ENCODE assay signal across 1 cellular context in the genomic region with DNA sequence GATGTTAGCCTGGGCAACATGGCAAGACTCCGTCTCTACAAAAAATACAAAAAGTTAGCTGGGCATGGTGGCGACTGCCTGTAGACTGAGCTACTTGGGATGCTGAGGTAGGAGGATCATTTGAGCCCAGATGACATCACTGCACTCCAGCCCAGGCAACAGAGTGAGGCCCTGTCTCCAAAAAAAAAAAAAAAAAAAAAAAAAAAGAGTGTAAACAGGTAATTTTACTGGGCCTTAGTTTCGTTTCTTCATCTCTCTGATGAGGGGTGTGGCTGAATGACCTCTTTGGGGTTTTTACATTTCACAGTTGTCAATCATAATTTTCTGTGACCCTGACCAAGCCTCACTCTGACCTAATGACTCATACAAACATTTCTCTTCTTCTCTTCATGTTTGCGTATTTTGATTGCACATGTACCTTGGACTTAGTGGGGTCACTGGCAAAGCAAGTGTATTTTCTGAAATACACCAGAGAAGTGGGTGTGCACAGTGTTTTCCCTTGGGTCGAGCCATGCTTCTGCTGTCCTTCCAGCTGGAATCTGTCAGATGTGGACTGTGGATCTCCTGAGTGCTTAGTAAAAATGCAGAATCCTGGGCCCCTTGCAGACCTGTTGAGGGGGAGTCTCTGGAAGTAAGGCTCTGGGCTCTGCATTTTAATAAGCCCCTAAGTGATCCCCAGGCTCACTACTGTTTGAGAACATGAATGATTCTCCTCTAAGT.
TF ChIP-seq lines count a peak whose summit lies in the region.

No MANE protein-coding gene starts in this region.

TF ChIP-seq in HepG2, 621 proteins besides CTCF, POLR2A, EP300 and RAD21 (continued from another document and continues in another):
- TF ChIP-seq, protein P1, sequence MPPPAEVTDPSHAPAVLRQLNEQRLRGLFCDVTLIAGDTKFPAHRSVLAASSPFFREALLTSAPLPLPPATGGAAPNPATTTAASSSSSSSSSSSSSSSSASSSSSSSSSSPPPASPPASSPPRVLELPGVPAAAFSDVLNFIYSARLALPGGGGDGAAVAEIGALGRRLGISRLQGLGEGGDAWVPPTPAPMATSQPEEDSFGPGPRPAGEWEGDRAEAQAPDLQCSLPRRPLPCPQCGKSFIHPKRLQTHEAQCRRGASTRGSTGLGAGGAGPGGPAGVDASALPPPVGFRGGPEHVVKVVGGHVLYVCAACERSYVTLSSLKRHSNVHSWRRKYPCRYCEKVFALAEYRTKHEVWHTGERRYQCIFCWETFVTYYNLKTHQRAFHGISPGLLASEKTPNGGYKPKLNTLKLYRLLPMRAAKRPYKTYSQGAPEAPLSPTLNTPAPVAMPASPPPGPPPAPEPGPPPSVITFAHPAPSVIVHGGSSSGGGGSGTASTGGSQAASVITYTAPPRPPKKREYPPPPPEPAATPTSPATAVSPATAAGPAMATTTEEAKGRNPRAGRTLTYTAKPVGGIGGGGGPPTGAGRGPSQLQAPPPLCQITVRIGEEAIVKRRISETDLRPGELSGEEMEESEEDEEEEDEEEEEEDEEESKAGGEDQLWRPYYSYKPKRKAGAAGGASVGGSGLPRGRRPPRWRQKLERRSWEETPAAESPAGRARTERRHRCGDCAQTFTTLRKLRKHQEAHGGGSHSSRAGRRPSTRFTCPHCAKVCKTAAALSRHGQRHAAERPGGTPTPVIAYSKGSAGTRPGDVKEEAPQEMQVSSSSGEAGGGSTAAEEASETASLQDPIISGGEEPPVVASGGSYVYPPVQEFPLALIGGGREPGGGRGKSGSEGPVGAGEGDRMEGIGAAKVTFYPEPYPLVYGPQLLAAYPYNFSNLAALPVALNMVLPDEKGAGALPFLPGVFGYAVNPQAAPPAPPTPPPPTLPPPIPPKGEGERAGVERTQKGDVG (CRISPR knock-in tag; IDR thresholded peaks at IDR 0.05; ENCODE audit: borderline replicate concordance) = no peak
- no peak for TF ChIP-seq U2AF1 (optimal IDR thresholded peaks at IDR 0.05; ENCODE audit: low read depth, low read length)
- no peak for TF ChIP-seq SMARCE1 (IDR thresholded peaks at IDR 0.05; ENCODE audit: borderline replicate concordance)
- no peak for TF ChIP-seq ZNF782 (CRISPR knock-in tag; IDR thresholded peaks at IDR 0.05; ENCODE audit: borderline replicate concordance)
- no peak for TF ChIP-seq PLRG1 (conservative IDR thresholded peaks at IDR 0.05)
- TF ChIP-seq CBFB (CRISPR knock-in tag; IDR thresholded peaks at IDR 0.05) = peak; percentile 24; the same call in 1 of the 2 replicates
- no peak for TF ChIP-seq XBP1 (CRISPR knock-in tag; IDR thresholded peaks at IDR 0.05)
- TF ChIP-seq FOXA3 (CRISPR knock-in tag; IDR thresholded peaks at IDR 0.05) = peak; percentile 91
- no peak for TF ChIP-seq ZBTB42 (CRISPR knock-in tag; IDR thresholded peaks at IDR 0.05)
- no peak for TF ChIP-seq STAT5B (CRISPR knock-in tag; IDR thresholded peaks at IDR 0.05)
- no peak for TF ChIP-seq ZNF160 (CRISPR knock-in tag; IDR thresholded peaks at IDR 0.05)
- TF ChIP-seq, protein P2, sequence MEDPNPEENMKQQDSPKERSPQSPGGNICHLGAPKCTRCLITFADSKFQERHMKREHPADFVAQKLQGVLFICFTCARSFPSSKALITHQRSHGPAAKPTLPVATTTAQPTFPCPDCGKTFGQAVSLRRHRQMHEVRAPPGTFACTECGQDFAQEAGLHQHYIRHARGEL (CRISPR knock-in tag; IDR thresholded peaks at IDR 0.05) = no peak
- TF ChIP-seq, protein P3, sequence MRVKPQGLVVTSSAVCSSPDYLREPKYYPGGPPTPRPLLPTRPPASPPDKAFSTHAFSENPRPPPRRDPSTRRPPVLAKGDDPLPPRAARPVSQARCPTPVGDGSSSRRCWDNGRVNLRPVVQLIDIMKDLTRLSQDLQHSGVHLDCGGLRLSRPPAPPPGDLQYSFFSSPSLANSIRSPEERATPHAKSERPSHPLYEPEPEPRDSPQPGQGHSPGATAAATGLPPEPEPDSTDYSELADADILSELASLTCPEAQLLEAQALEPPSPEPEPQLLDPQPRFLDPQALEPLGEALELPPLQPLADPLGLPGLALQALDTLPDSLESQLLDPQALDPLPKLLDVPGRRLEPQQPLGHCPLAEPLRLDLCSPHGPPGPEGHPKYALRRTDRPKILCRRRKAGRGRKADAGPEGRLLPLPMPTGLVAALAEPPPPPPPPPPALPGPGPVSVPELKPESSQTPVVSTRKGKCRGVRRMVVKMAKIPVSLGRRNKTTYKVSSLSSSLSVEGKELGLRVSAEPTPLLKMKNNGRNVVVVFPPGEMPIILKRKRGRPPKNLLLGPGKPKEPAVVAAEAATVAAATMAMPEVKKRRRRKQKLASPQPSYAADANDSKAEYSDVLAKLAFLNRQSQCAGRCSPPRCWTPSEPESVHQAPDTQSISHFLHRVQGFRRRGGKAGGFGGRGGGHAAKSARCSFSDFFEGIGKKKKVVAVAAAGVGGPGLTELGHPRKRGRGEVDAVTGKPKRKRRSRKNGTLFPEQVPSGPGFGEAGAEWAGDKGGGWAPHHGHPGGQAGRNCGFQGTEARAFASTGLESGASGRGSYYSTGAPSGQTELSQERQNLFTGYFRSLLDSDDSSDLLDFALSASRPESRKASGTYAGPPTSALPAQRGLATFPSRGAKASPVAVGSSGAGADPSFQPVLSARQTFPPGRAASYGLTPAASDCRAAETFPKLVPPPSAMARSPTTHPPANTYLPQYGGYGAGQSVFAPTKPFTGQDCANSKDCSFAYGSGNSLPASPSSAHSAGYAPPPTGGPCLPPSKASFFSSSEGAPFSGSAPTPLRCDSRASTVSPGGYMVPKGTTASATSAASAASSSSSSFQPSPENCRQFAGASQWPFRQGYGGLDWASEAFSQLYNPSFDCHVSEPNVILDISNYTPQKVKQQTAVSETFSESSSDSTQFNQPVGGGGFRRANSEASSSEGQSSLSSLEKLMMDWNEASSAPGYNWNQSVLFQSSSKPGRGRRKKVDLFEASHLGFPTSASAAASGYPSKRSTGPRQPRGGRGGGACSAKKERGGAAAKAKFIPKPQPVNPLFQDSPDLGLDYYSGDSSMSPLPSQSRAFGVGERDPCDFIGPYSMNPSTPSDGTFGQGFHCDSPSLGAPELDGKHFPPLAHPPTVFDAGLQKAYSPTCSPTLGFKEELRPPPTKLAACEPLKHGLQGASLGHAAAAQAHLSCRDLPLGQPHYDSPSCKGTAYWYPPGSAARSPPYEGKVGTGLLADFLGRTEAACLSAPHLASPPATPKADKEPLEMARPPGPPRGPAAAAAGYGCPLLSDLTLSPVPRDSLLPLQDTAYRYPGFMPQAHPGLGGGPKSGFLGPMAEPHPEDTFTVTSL (CRISPR knock-in tag; IDR thresholded peaks at IDR 0.05; ENCODE audit: borderline replicate concordance) = peak; percentile 94
- TF ChIP-seq, protein P4, sequence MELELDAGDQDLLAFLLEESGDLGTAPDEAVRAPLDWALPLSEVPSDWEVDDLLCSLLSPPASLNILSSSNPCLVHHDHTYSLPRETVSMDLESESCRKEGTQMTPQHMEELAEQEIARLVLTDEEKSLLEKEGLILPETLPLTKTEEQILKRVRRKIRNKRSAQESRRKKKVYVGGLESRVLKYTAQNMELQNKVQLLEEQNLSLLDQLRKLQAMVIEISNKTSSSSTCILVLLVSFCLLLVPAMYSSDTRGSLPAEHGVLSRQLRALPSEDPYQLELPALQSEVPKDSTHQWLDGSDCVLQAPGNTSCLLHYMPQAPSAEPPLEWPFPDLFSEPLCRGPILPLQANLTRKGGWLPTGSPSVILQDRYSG (CRISPR knock-in tag; IDR thresholded peaks at IDR 0.05) = no peak
- TF ChIP-seq, protein P5, sequence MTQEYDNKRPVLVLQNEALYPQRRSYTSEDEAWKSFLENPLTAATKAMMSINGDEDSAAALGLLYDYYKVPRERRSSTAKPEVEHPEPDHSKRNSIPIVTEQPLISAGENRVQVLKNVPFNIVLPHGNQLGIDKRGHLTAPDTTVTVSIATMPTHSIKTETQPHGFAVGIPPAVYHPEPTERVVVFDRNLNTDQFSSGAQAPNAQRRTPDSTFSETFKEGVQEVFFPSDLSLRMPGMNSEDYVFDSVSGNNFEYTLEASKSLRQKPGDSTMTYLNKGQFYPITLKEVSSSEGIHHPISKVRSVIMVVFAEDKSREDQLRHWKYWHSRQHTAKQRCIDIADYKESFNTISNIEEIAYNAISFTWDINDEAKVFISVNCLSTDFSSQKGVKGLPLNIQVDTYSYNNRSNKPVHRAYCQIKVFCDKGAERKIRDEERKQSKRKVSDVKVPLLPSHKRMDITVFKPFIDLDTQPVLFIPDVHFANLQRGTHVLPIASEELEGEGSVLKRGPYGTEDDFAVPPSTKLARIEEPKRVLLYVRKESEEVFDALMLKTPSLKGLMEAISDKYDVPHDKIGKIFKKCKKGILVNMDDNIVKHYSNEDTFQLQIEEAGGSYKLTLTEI (CRISPR knock-in tag; conservative IDR thresholded peaks at IDR 0.05) = no peak
- TF ChIP-seq, protein P6, sequence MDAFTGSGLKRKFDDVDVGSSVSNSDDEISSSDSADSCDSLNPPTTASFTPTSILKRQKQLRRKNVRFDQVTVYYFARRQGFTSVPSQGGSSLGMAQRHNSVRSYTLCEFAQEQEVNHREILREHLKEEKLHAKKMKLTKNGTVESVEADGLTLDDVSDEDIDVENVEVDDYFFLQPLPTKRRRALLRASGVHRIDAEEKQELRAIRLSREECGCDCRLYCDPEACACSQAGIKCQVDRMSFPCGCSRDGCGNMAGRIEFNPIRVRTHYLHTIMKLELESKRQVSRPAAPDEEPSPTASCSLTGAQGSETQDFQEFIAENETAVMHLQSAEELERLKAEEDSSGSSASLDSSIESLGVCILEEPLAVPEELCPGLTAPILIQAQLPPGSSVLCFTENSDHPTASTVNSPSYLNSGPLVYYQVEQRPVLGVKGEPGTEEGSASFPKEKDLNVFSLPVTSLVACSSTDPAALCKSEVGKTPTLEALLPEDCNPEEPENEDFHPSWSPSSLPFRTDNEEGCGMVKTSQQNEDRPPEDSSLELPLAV (CRISPR knock-in tag; conservative IDR thresholded peaks at IDR 0.05; ENCODE audit: low read depth) = no peak
- TF ChIP-seq SSRP1 (CRISPR knock-in tag; IDR thresholded peaks at IDR 0.05) = peak; percentile 77; the same call in 1 of the 2 replicates
- TF ChIP-seq ETV5 (CRISPR knock-in tag; IDR thresholded peaks at IDR 0.05; ENCODE audit: borderline replicate concordance) = peak; percentile 53; the same call in 1 of the 2 replicates
- TF ChIP-seq, protein P7, sequence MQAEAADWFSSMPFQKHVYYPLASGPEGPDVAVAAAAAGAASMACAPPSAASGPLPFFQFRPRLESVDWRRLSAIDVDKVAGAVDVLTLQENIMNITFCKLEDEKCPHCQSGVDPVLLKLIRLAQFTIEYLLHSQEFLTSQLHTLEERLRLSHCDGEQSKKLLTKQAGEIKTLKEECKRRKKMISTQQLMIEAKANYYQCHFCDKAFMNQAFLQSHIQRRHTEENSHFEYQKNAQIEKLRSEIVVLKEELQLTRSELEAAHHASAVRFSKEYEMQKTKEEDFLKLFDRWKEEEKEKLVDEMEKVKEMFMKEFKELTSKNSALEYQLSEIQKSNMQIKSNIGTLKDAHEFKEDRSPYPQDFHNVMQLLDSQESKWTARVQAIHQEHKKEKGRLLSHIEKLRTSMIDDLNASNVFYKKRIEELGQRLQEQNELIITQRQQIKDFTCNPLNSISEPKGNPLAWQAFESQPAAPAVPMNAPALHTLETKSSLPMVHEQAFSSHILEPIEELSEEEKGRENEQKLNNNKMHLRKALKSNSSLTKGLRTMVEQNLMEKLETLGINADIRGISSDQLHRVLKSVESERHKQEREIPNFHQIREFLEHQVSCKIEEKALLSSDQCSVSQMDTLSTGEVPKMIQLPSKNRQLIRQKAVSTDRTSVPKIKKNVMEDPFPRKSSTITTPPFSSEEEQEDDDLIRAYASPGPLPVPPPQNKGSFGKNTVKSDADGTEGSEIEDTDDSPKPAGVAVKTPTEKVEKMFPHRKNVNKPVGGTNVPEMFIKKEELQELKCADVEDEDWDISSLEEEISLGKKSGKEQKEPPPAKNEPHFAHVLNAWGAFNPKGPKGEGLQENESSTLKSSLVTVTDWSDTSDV (CRISPR knock-in tag; IDR thresholded peaks at IDR 0.05) = no peak
- TF ChIP-seq, protein P8, sequence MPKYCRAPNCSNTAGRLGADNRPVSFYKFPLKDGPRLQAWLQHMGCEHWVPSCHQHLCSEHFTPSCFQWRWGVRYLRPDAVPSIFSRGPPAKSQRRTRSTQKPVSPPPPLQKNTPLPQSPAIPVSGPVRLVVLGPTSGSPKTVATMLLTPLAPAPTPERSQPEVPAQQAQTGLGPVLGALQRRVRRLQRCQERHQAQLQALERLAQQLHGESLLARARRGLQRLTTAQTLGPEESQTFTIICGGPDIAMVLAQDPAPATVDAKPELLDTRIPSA (CRISPR knock-in tag; IDR thresholded peaks at IDR 0.05; ENCODE audit: borderline replicate concordance) = no peak
- TF ChIP-seq MXI1 (IDR thresholded peaks at IDR 0.05; ENCODE audit: borderline replicate concordance, low read depth, low read length) = peak; percentile 94; the same call in 2 of the 3 replicates
- TF ChIP-seq, protein P9, sequence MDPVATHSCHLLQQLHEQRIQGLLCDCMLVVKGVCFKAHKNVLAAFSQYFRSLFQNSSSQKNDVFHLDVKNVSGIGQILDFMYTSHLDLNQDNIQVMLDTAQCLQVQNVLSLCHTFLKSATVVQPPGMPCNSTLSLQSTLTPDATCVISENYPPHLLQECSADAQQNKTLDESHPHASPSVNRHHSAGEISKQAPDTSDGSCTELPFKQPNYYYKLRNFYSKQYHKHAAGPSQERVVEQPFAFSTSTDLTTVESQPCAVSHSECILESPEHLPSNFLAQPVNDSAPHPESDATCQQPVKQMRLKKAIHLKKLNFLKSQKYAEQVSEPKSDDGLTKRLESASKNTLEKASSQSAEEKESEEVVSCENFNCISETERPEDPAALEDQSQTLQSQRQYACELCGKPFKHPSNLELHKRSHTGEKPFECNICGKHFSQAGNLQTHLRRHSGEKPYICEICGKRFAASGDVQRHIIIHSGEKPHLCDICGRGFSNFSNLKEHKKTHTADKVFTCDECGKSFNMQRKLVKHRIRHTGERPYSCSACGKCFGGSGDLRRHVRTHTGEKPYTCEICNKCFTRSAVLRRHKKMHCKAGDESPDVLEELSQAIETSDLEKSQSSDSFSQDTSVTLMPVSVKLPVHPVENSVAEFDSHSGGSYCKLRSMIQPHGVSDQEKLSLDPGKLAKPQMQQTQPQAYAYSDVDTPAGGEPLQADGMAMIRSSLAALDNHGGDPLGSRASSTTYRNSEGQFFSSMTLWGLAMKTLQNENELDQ (CRISPR knock-in tag; IDR thresholded peaks at IDR 0.05; ENCODE audit: borderline replicate concordance) = no peak
- TF ChIP-seq PCBP1 (IDR thresholded peaks at IDR 0.05; ENCODE audit: borderline replicate concordance, low read depth, low read length) = no peak
- no peak; the same call in 1 of the 2 replicates for TF ChIP-seq ZBTB7A (CRISPR knock-in tag; IDR thresholded peaks at IDR 0.05)
- peak; percentile 100 for TF ChIP-seq SALL1 (CRISPR knock-in tag; IDR thresholded peaks at IDR 0.05)
- TF ChIP-seq, protein P10, sequence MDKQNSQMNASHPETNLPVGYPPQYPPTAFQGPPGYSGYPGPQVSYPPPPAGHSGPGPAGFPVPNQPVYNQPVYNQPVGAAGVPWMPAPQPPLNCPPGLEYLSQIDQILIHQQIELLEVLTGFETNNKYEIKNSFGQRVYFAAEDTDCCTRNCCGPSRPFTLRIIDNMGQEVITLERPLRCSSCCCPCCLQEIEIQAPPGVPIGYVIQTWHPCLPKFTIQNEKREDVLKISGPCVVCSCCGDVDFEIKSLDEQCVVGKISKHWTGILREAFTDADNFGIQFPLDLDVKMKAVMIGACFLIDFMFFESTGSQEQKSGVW (CRISPR knock-in tag; IDR thresholded peaks at IDR 0.05; ENCODE audit: borderline replicate concordance) = no peak
- TF ChIP-seq JUND (CRISPR knock-in tag; IDR thresholded peaks at IDR 0.05) = peak; percentile 96
- TF ChIP-seq ZNF543 (CRISPR knock-in tag; IDR thresholded peaks at IDR 0.05) = no peak
